ENCODE assay signal across 1 cellular context in genomic region chr15:58434334-58434888, GRCh38.
TF ChIP-seq lines count a peak whose summit lies in the region.

No MANE protein-coding gene starts in this region.

TF ChIP-seq in GM23338, 12 proteins besides CTCF, POLR2A, EP300 and RAD21 (continued from another document):
- TF ChIP-seq REST (IDR thresholded peaks at IDR 0.05; ENCODE audit: unreplicated experiment) (peak; percentile 45), ZNF462 (CRISPR knock-in tag; IDR thresholded peaks at IDR 0.05) (no peak), JUNB (IDR thresholded peaks at IDR 0.05; ENCODE audit: unreplicated experiment) (no peak)
